In genomic region chr4:25879991-25880641, GRCh38 we compare ENCODE assay signal across 11 cellular contexts. TPM values are rescaled to one million over a fixed set of nuclear protein-coding genes. Genes with fewer than 3 reads are reported as not detected.
DNase-seq lines count a peak whose midpoint lies in the region; ATAC-seq, FAIRE-seq and TF ChIP-seq lines count a peak whose summit lies in the region.
"Had no signal": no experiment of that assay in that cellular context is flagged by ENCODE, and none has a peak within 500 bp of the region (broad histone marks: within the 10 kb centered on the region; RNA-seq: fewer than 3 reads in every experiment).

No MANE protein-coding gene starts in this region.

- H3K79me2 ChIP-seq in K562 (ENCODE audit: control insufficient read depth, insufficient read depth, low read length) = no peaks in the 10 kb centered on the region

- H3K27ac ChIP-seq in K562 (ENCODE audit: extremely low read depth, low read depth, low read length) = no peak overlapping the region
- H3K27ac ChIP-seq: C4-2B had no signal

- DNase-seq in GM10248 (ENCODE audit: extremely low spot score) = peak; percentile 62
- DNase-seq in K562 (ENCODE audit: extremely low read depth in 1 of 4, low spot score in 3 of 4) = no peak
- DNase-seq in activated CD8-positive, alpha-beta memory T cell treated with anti-CD3 and anti-CD28 coated beads for 24 hours = no peak
- no peak for DNase-seq in occipital lobe (lab: John Stamatoyannopoulos, UW)
- no peak for DNase-seq in MCF 10A (ENCODE audit: unreplicated experiment)
- DNase-seq: immature natural killer cell, retina had no signal

- no peak overlapping the region for H3K4me3 ChIP-seq in K562

- H3K4me3 Mint-ChIP-seq in MCF 10A (ENCODE audit: unreplicated experiment) = no peak overlapping the region
- H3K4me3 Mint-ChIP-seq: immature natural killer cell had no signal

- no peaks in the 10 kb centered on the region for H3K9me3 ChIP-seq in K562 (replicated peaks; ENCODE audit: control insufficient read depth, insufficient read depth, low read depth, low read length)

- TF ChIP-seq RAD21 in K562 (CRISPR knock-in tag; conservative IDR thresholded peaks at IDR 0.05 in 1 of 2, IDR thresholded peaks at IDR 0.05 in 1 of 2) = no peak

- H3K36me3 ChIP-seq in K562 (ENCODE audit: control insufficient read depth, insufficient read depth, low read length) = no peaks in the 10 kb centered on the region

- POLR2A ChIA-PET in GM10248 (lab: Yijun Ruan, JAX) (no interaction called here), K562 (lab: Yijun Ruan, JAX) (interaction anchor here (0.6 kb wide), 1 partner anchor 256 kb away, joined by 3 read pairs; no protein-coding TSS in a partner anchor), MCF 10A (lab: Yijun Ruan, JAX) (no interaction called here)

- H4K20me1 ChIP-seq in K562 (replicated peaks; ENCODE audit: control insufficient read depth, insufficient read depth, low read length) = no peaks in the 10 kb centered on the region

- no peak for FAIRE-seq in K562 (lab: Jason Lieb, UNC)

- intact Hi-C loops in K562 (cut with micrococcal nuclease) = no loop called here
- intact Hi-C loops in MCF 10A (cut with micrococcal nuclease) = no loop called here

- H3K9me3 Mint-ChIP-seq in MCF 10A (ENCODE audit: unreplicated experiment) = no peaks in the 10 kb centered on the region

- TF ChIP-seq CTCF in GM10248 (IDR thresholded peaks at IDR 0.05; ENCODE audit: control extremely low read depth, extremely low read depth, low read depth, missing control alignments) = no peak
- no peak for TF ChIP-seq CTCF in K562 (IDR thresholded peaks at IDR 0.05 in 2 of 3, conservative IDR thresholded peaks at IDR 0.05 in 1 of 3; ENCODE audit: insufficient read depth in 2 of 3, low read depth in 1 of 3, low read length in 3 of 3)
- TF ChIP-seq CTCF in MCF 10A (IDR thresholded peaks at IDR 0.05; ENCODE audit: unreplicated experiment) = no peak

- H3K4me1 ChIP-seq in K562 (replicated peaks in 1 of 2; ENCODE audit: control insufficient read depth in 2 of 2, insufficient read depth in 2 of 2, low read length in 2 of 2) = no peaks in the 10 kb centered on the region

- H3K27me3 ChIP-seq in K562 (ENCODE audit: control insufficient read depth in 2 of 2, insufficient read depth in 2 of 2, low read length in 2 of 2) = peaks cover 22 to 35% of the 10 kb centered on the region in 2 experiments

- no peak overlapping the region for H3K9ac ChIP-seq in K562 (ENCODE audit: insufficient read depth in 1 of 2, low read depth in 2 of 2, low read length in 2 of 2)

- no peaks in the 10 kb centered on the region for H3K9me1 ChIP-seq in K562 (ENCODE audit: control insufficient read depth, insufficient read depth, low read length)

- no peaks in the 10 kb centered on the region for H3K27me3 Mint-ChIP-seq in MCF 10A (ENCODE audit: insufficient read depth, unreplicated experiment)

- CTCF ChIA-PET in GM10248 (lab: Yijun Ruan, JAX) = interaction anchor here (1.4 to 5.4 kb wide), 2 partner anchors 15 to 38 kb away, joined by 3 to 27 read pairs; no protein-coding TSS in a partner anchor
- CTCF ChIA-PET in K562 (lab: Yijun Ruan, JAX; ENCODE audit: low intra/inter-chr PET ratio) = no interaction called here
- CTCF ChIA-PET in MCF 10A (lab: Yijun Ruan, JAX) = interaction anchor here (0.6 kb wide), 1 partner anchor 21 kb away, joined by 3 read pairs; no protein-coding TSS in a partner anchor

- 5% methylated on average over 7 of the region's 7 CpGs for WGBS in K562 (ENCODE audit: insufficient coverage, low coverage, missing lambda C conversion rate)

- no TSS peak for BruUV-seq in K562 (replicated peaks; lab: Mats Ljungman, UMichigan)
- BruUV-seq in MCF 10A (replicated peaks; lab: Mats Ljungman, UMichigan) = no TSS peak

- no peak for TF ChIP-seq EP300 in K562 (IDR thresholded peaks at IDR 0.05; ENCODE audit: low read length)

- no peak overlapping the region for H3K27ac Mint-ChIP-seq in MCF 10A (ENCODE audit: low read depth, unreplicated experiment)
- H3K27ac Mint-ChIP-seq: immature natural killer cell had no signal

- no peaks in the 10 kb centered on the region for H3K36me3 Mint-ChIP-seq in MCF 10A (ENCODE audit: insufficient read depth, unreplicated experiment)
- H3K36me3 Mint-ChIP-seq: immature natural killer cell had no signal

- in situ Hi-C loops in K562 (cut with MboI) = no loop called here

- peak; percentile 45 for ATAC-seq in GM21423 (IDR thresholded peaks at IDR 0.05; ENCODE audit: unreplicated experiment)
- ATAC-seq in HG03378 (IDR thresholded peaks at IDR 0.05; ENCODE audit: unreplicated experiment) = peak; percentile 66
- no peak for ATAC-seq in K562
- ATAC-seq in GM21367 (IDR thresholded peaks at IDR 0.05; ENCODE audit: unreplicated experiment) = no peak

- no peak for TF ChIP-seq POLR2A in K562 (conservative IDR thresholded peaks at IDR 0.05)

- no peak overlapping the region for H3K4me2 ChIP-seq in K562 (ENCODE audit: insufficient read depth, low read length)

- H3K4me1 Mint-ChIP-seq in MCF 10A (ENCODE audit: insufficient read depth, unreplicated experiment) = peaks cover 12% of the 10 kb centered on the region
- H3K4me1 Mint-ChIP-seq: immature natural killer cell had no signal

- no peak overlapping the region for H2AFZ ChIP-seq in K562 (ENCODE audit: low read depth, low read length)

TF ChIP-seq in K562, 482 proteins besides CTCF, POLR2A, EP300 and RAD21:
- TF ChIP-seq CEBPG (CRISPR knock-in tag; IDR thresholded peaks at IDR 0.05) (no peak), CEBPG (tag; conservative IDR thresholded peaks at IDR 0.05 in 1 of 2, IDR thresholded peaks at IDR 0.05 in 1 of 2) (peak; percentile 46 to 82), IRF2 (CRISPR knock-in tag; IDR thresholded peaks at IDR 0.05) (no peak), CEBPB (tag; IDR thresholded peaks at IDR 0.05) (peak; percentile 89)
- TF ChIP-seq, protein P1, sequence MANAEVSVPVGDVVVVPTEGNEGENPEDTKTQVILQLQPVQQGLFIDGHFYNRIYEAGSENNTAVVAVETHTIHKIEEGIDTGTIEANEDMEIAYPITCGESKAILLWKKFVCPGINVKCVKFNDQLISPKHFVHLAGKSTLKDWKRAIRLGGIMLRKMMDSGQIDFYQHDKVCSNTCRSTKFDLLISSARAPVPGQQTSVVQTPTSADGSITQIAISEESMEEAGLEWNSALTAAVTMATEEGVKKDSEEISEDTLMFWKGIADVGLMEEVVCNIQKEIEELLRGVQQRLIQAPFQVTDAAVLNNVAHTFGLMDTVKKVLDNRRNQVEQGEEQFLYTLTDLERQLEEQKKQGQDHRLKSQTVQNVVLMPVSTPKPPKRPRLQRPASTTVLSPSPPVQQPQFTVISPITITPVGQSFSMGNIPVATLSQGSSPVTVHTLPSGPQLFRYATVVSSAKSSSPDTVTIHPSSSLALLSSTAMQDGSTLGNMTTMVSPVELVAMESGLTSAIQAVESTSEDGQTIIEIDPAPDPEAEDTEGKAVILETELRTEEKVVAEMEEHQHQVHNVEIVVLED (CRISPR knock-in tag; IDR thresholded peaks at IDR 0.05) = no peak

RNA-seq across cellular contexts. Expression of gene SEL1L3, which starts 17.3 kb away (rescaled TPM):
- total RNA-seq in K562 (2011; cell fraction: chromatin; rRNA removed; ENCODE audit: low replicate concordance) = 239 and 361 TPM in 2 replicates
- total RNA-seq in K562 (2011; cell fraction: nucleolus; rRNA removed) = 50.2 and 64.2 TPM in 2 replicates
- total RNA-seq in K562 (2011; cell fraction: nucleoplasm; rRNA removed) = 170 and 237 TPM in 2 replicates
- 16.9 and 19.4 TPM in 2 replicates for total RNA-seq in K562 (2014; rRNA removed)
- total RNA-seq in K562 (2014; rRNA removed; fragmentation: Illumina TruSeq; extraction: Trizol) = 29.6 and 38.5 TPM in 2 replicates
- 10.0 and 10.2 TPM in 2 replicates for total RNA-seq in K562 (2015; rRNA removed; fragmentation: Illumina TruSeq; extraction: Trizol)
- total RNA-seq in K562 (2021) = 21.3 and 25.4 TPM in 2 replicates
- polyA plus RNA-seq in K562 (2011; rRNA removed) = 37.5 and 44.3 TPM in 2 replicates
- polyA plus RNA-seq in K562 (2011; cell fraction: cytosol; rRNA removed) = 17.1 and 17.3 TPM in 2 replicates
- 33.7 and 36.1 TPM in 2 replicates for polyA plus RNA-seq in K562 (2011; cell fraction: nucleus; rRNA removed)
- polyA plus RNA-seq in K562 (2012) = 12.5 and 61.2 TPM in 2 replicates
- polyA plus RNA-seq in K562 (2014; fragmentation: Illumina TruSeq; extraction: Trizol) = 33.2 and 43.0 TPM in 2 replicates
- polyA plus RNA-seq in K562 (2014; fragmentation: Nextera tagmentation; extraction: Ambion mirVana) = 10 to 100 TPM; 14.6 to 14.7 TPM
- polyA plus RNA-seq in K562 (2014; rRNA removed) = 21.6 and 22.4 TPM in 2 replicates
- 83.6 and 102 TPM in 2 replicates for polyA minus RNA-seq in K562 (2011; rRNA and poly(A)+ RNA removed)
- polyA minus RNA-seq in K562 (2011; cell fraction: cytosol; rRNA and poly(A)+ RNA removed) = 12.3 and 17.6 TPM in 2 replicates
- 21.1 and 66.1 TPM in 2 replicates for polyA minus RNA-seq in K562 (2011; cell fraction: nucleus; rRNA and poly(A)+ RNA removed)
- total RNA-seq in occipital lobe = 92.3 TPM
- 28.1 and 49.4 TPM in 2 replicates for total RNA-seq in MCF 10A (2022)

RNA-seq across cellular contexts. Expression of gene SMIM20, which starts 33.9 kb away (rescaled TPM):
- 3.3 and 12.6 TPM in 2 replicates for total RNA-seq in K562 (2011; cell fraction: chromatin; rRNA removed; ENCODE audit: low replicate concordance)
- total RNA-seq in K562 (2011; cell fraction: nucleolus; rRNA removed) = 6.4 and 7.0 TPM in 2 replicates
- total RNA-seq in K562 (2011; cell fraction: nucleoplasm; rRNA removed) = 10.3 and 13.6 TPM in 2 replicates
- total RNA-seq in K562 (2014; rRNA removed) (25.8 and 28.0 TPM in 2 replicates), K562 (2014; rRNA removed; fragmentation: Illumina TruSeq; extraction: Trizol) (36.5 and 38.9 TPM in 2 replicates), K562 (2015; rRNA removed; fragmentation: Illumina TruSeq; extraction: Trizol) (33.0 and 36.4 TPM in 2 replicates), K562 (2021) (25.1 and 29.9 TPM in 2 replicates), occipital lobe (15.6 TPM), MCF 10A (2022) (38.2 and 45.1 TPM in 2 replicates)
- polyA plus RNA-seq in K562 (2011; rRNA removed) (29.2 and 45.1 TPM in 2 replicates), K562 (2014; fragmentation: Illumina TruSeq; extraction: Trizol) (26.0 and 33.7 TPM in 2 replicates), K562 (2014; fragmentation: Nextera tagmentation; extraction: Ambion mirVana) (10 to 100 TPM; 50.7 to 51.0 TPM), K562 (2014; rRNA removed) (36.9 and 46.3 TPM in 2 replicates)
- polyA plus RNA-seq in K562 (2011; cell fraction: cytosol; rRNA removed) = 10.0 and 16.1 TPM in 2 replicates
- 6.0 and 10.8 TPM in 2 replicates for polyA plus RNA-seq in K562 (2011; cell fraction: nucleus; rRNA removed)
- 30.2 and 36.9 TPM in 2 replicates for polyA plus RNA-seq in K562 (2012)
- 8.2 and 9.4 TPM in 2 replicates for polyA minus RNA-seq in K562 (2011; rRNA and poly(A)+ RNA removed)
- polyA minus RNA-seq in K562 (2011; cell fraction: cytosol; rRNA and poly(A)+ RNA removed) = 5.6 and 7.2 TPM in 2 replicates
- 2.3 and 3.6 TPM in 2 replicates for polyA minus RNA-seq in K562 (2011; cell fraction: nucleus; rRNA and poly(A)+ RNA removed)

Comparison
In these comparisons a context has a peak if more than half of its experiments do, and no peak if none do; other contexts are left out.
1. ATAC-seq: peak in GM21423 (single experiment) and HG03378 (single experiment); none in K562 (single experiment) and GM21367 (single experiment).